Comparison of ENCODE assay signal across 1 cellular context in genomic region chr11:108617055-108617454, GRCh38.
TF ChIP-seq lines count a peak whose summit lies in the region.

No MANE protein-coding gene starts in this region.

TF ChIP-seq in HCT116, 20 proteins besides CTCF, POLR2A, EP300 and RAD21:
- TF ChIP-seq ZNF274 (IDR thresholded peaks at IDR 0.05; ENCODE audit: low read depth, low read length) = no peak
- TF ChIP-seq CEBPB (IDR thresholded peaks at IDR 0.05; ENCODE audit: low read depth) = no peak
- no peak for TF ChIP-seq ZFX (IDR thresholded peaks at IDR 0.05)
- TF ChIP-seq ATF3 (IDR thresholded peaks at IDR 0.05) = no peak
- no peak for TF ChIP-seq MAX (IDR thresholded peaks at IDR 0.05)
- no peak for TF ChIP-seq REST (IDR thresholded peaks at IDR 0.05; ENCODE audit: low read depth)
- no peak for TF ChIP-seq EGR1 (IDR thresholded peaks at IDR 0.05; ENCODE audit: low read depth)
- no peak for TF ChIP-seq ELF1 (IDR thresholded peaks at IDR 0.05; ENCODE audit: borderline replicate concordance, low read depth)
- TF ChIP-seq FOSL1 (IDR thresholded peaks at IDR 0.05; ENCODE audit: low read depth) = no peak
- no peak for TF ChIP-seq YY1 (IDR thresholded peaks at IDR 0.05; ENCODE audit: extremely low read depth, insufficient replicate concordance, low read depth, low read length)
- no peak for TF ChIP-seq POLR2AphosphoS5 (IDR thresholded peaks at IDR 0.05; ENCODE audit: low read depth, low read length)
- TF ChIP-seq SP1 (IDR thresholded peaks at IDR 0.05; ENCODE audit: low read depth) = no peak
- TF ChIP-seq SRF (IDR thresholded peaks at IDR 0.05; ENCODE audit: low read depth) = no peak
- no peak for TF ChIP-seq EZH2phosphoT487 (IDR thresholded peaks at IDR 0.05; ENCODE audit: borderline replicate concordance)
- TF ChIP-seq SIN3A (IDR thresholded peaks at IDR 0.05; ENCODE audit: low read depth) = no peak
- TF ChIP-seq ZBTB33 (IDR thresholded peaks at IDR 0.05; ENCODE audit: extremely low read depth, insufficient replicate concordance, low read length) = no peak
